Comparison of ENCODE assay signal across 11 cellular contexts in genomic region chr6:52761673-52762491, GRCh38. TPM values are rescaled to one million over a fixed set of nuclear protein-coding genes. Genes with fewer than 3 reads are reported as not detected.
DNase-seq lines count a peak whose midpoint lies in the region; ATAC-seq, FAIRE-seq and TF ChIP-seq lines count a peak whose summit lies in the region.
"Not testable (repeated sequence)": the region's sequence is repeated elsewhere in the genome, so short reads cannot be mapped to it uniquely, and the experiment has no call there.
"Had no signal": no experiment of that assay in that cellular context is flagged by ENCODE, and none has a peak within 500 bp of the region (broad histone marks: within the 10 kb centered on the region; RNA-seq: fewer than 3 reads in every experiment).

No MANE protein-coding gene starts in this region.

- H4K20me1 ChIP-seq in HepG2 (ENCODE audit: insufficient read depth, low read length): not testable (repeated sequence)

- peak overlapping the region; percentile 37 for H3K4me2 ChIP-seq in HepG2 (ENCODE audit: low read depth, low read length)

- H3K4me1 Mint-ChIP-seq in progenitor cell of endocrine pancreas (ENCODE audit: low read depth): peaks cover 23% of the 10 kb centered on the region

- not testable (repeated sequence) for H3K27me3 Mint-ChIP-seq in progenitor cell of endocrine pancreas

- H2AFZ ChIP-seq in HepG2 (ENCODE audit: low read length): not testable (repeated sequence)

- WGBS in body of pancreas, 2 donors: 31% methylated on average over 6 to 7 of the region's 7 CpGs
- 32% methylated on average over 7 of the region's 7 CpGs for WGBS in HepG2 (ENCODE audit: low lambda C conversion rate)

- intact Hi-C loops in body of pancreas (cut with DNase I): not testable (repeated sequence)
- intact Hi-C loops in HepG2 (cut with micrococcal nuclease; ENCODE audit: unreplicated experiment): loop anchor here (5.0 kb wide), 1 partner anchor 35 kb away; no protein-coding TSS in a partner anchor

- H3K4me3 ChIP-seq in body of pancreas: peak overlapping the region in 1 of 2 donors; percentile 27
- not testable (repeated sequence) for H3K4me3 ChIP-seq in HepG2 (replicated peaks in 1 of 3; ENCODE audit: insufficient read depth in 1 of 3, low read depth in 2 of 3, low read length in 3 of 3)

- H3K4me3 Mint-ChIP-seq in progenitor cell of endocrine pancreas (ENCODE audit: low read depth): peak overlapping the region; percentile 46

- TF ChIP-seq EP300 in HepG2 (IDR thresholded peaks at IDR 0.05; ENCODE audit: low read depth in 2 of 2, low read length in 2 of 2): peak in 1 of 2 experiments; percentile 69; a peak in 2 of 4 replicates
- not testable (repeated sequence) for TF ChIP-seq EP300 in HepG2 (CRISPR knock-in tag; IDR thresholded peaks at IDR 0.05; ENCODE audit: borderline replicate concordance)

- not testable (repeated sequence) for H3K27me3 ChIP-seq in body of pancreas; HepG2 (ENCODE audit: control insufficient read depth in 1 of 2, insufficient read depth in 2 of 2, low read length in 2 of 2)

- H3K36me3 Mint-ChIP-seq in progenitor cell of endocrine pancreas (ENCODE audit: insufficient read depth): not testable (repeated sequence)

- BruUV-seq in HepG2 (replicated peaks; lab: Mats Ljungman, UMichigan): not testable (repeated sequence)

- in situ Hi-C loops in HepG2 (cut with HindIII; ENCODE audit: extremely low pct_ligation_motif_present, low pct_unique_long_range_greater_than_20kb): not testable (repeated sequence)

- peak; percentile 53 for TF ChIP-seq RAD21 in HepG2 (CRISPR knock-in tag; IDR thresholded peaks at IDR 0.05)

- H3K4me1 ChIP-seq in body of pancreas: peaks cover 32% of the 10 kb centered on the region
- H3K4me1 ChIP-seq in HepG2 (ENCODE audit: insufficient read depth, low read length): peaks cover 46% of the 10 kb centered on the region

- H3K27ac ChIP-seq in body of pancreas (peak overlapping the region; percentile 32 to 79 (median 76)), HepG2 (ENCODE audit: extremely low read length, insufficient read depth, low read length) (peak overlapping the region; percentile 50)

- H3K9ac ChIP-seq in HepG2 (ENCODE audit: insufficient read depth, low read depth, low read length): not testable (repeated sequence)

- not testable (repeated sequence) for H3K9me3 ChIP-seq in body of pancreas; HepG2 (ENCODE audit: low read length)

- peak; percentile 35 for DNase-seq in DMS153 (lab: John Stamatoyannopoulos, UW)
- peak; percentile 31 for DNase-seq in NCI-H2029 (lab: John Stamatoyannopoulos, UW)
- DNase-seq in NCI-H510A treated with DMSO at 0.1 percent for 48 hours (lab: John Stamatoyannopoulos, UW): peak; percentile 86
- DNase-seq in NCI-H82 treated with DMSO at 0.1 percent for 48 hours (lab: John Stamatoyannopoulos, UW; ENCODE audit: unreplicated experiment): peak; percentile 30
- not testable (repeated sequence) for DNase-seq in body of pancreas; progenitor cell of endocrine pancreas (ENCODE audit: low spot score, unreplicated experiment)
- peak; percentile 82 for DNase-seq in HepG2 (ENCODE audit: low spot score)

- peaks cover 13% of the 10 kb centered on the region for H3K9me3 Mint-ChIP-seq in progenitor cell of endocrine pancreas (ENCODE audit: low read depth)

- ATAC-seq in body of pancreas: not testable (repeated sequence)
- peak; percentile 81 for ATAC-seq in HepG2

- peak in 1 of 3 donors; percentile 55 for TF ChIP-seq POLR2A in body of pancreas (IDR thresholded peaks at IDR 0.05)
- TF ChIP-seq POLR2A in HepG2 (IDR thresholded peaks at IDR 0.05; ENCODE audit: insufficient read depth in 1 of 2, low read depth in 2 of 2, low read length in 2 of 2): not testable (repeated sequence)

- CTCF ChIA-PET in HepG2 (lab: Yijun Ruan, JAX; ENCODE audit: low intra/inter-chr PET ratio, low total read pairs): not testable (repeated sequence)

- H3K27ac Mint-ChIP-seq in progenitor cell of endocrine pancreas: peak overlapping the region; percentile 65

- H3K36me3 ChIP-seq in body of pancreas (replicated peaks in 1 of 2; ENCODE audit: insufficient read depth in 1 of 2, low read depth in 2 of 2); HepG2 (replicated peaks in 1 of 2; ENCODE audit: control insufficient read depth in 1 of 2, insufficient read depth in 2 of 2, low read length in 2 of 2): not testable (repeated sequence)

- not testable (repeated sequence) for H3K79me2 ChIP-seq in HepG2 (ENCODE audit: insufficient read depth, low read length)

- POLR2A ChIA-PET in HepG2 (lab: Yijun Ruan, JAX): not testable (repeated sequence)

- TF ChIP-seq CTCF in body of pancreas (IDR thresholded peaks at IDR 0.05): peak in 2 of 7 experiments; percentile 3 to 10
- TF ChIP-seq CTCF in HepG2 (CRISPR knock-in tag; IDR thresholded peaks at IDR 0.05); progenitor cell of endocrine pancreas (IDR thresholded peaks at IDR 0.05; ENCODE audit: unreplicated experiment): not testable (repeated sequence)

- not testable (repeated sequence) for FAIRE-seq in HepG2 (lab: Jason Lieb, UNC)

TF ChIP-seq in HepG2, 621 proteins besides CTCF, POLR2A, EP300 and RAD21 (continues in another document):
- TF ChIP-seq PITX1 (CRISPR knock-in tag; IDR thresholded peaks at IDR 0.05) (peak; percentile 97), ZNF335 (CRISPR knock-in tag; IDR thresholded peaks at IDR 0.05) (0 out of 2 replicates have a peak, but pooled peaks have one; percentile 35), KAT8 (CRISPR knock-in tag; IDR thresholded peaks at IDR 0.05) (peak; percentile 62; the same call in 1 of the 2 replicates), IKZF5 (CRISPR knock-in tag; IDR thresholded peaks at IDR 0.05) (peak; percentile 27; the same call in 1 of the 2 replicates), MAFK (conservative IDR thresholded peaks at IDR 0.05 in 1 of 2, IDR thresholded peaks at IDR 0.05 in 1 of 2; ENCODE audit: low read length in 2 of 2) (0 out of 4 replicates have a peak, but pooled peaks of 1 of the 2 experiments have one; percentile 0)

RNA-seq across cellular contexts. Expression of gene GSTA2, which starts 1.4 kb away (rescaled TPM):
- total RNA-seq in body of pancreas: 10 to 100 TPM; 73.7 to 76.1 TPM
- total RNA-seq in HepG2 (2016; rRNA removed; fragmentation: Illumina TruSeq; extraction: Trizol): 13.7 and 21.5 TPM in 2 replicates
- total RNA-seq in HepG2 (2016; cell fraction: cytosol; rRNA removed; fragmentation: Illumina TruSeq; extraction: Trizol; ENCODE audit: low read depth): 3.0 and 3.4 TPM in 2 replicates
- total RNA-seq in HepG2 (2016; cell fraction: insoluble cytoplasmic fraction; rRNA removed; fragmentation: Illumina TruSeq; extraction: Trizol): 15.4 and 22.0 TPM in 2 replicates
- 3.4 and 4.3 TPM in 2 replicates for total RNA-seq in HepG2 (2016; cell fraction: membrane; rRNA removed; fragmentation: Illumina TruSeq; extraction: Trizol)
- 6.0 TPM in 2 replicates for total RNA-seq in HepG2 (2016; cell fraction: nucleus; rRNA removed; fragmentation: Illumina TruSeq; extraction: Trizol)
- polyA plus RNA-seq in HepG2 (2011; rRNA removed): 0.75 and 1.1 TPM in 2 replicates
- 0.32 and 0.96 TPM in 2 replicates for polyA plus RNA-seq in HepG2 (2011; cell fraction: cytosol; rRNA removed)
- polyA plus RNA-seq in HepG2 (2011; cell fraction: nucleus; rRNA removed): 0.16 and 0.26 TPM in 2 replicates
- polyA plus RNA-seq in HepG2 (2012): 1.8 and 3.2 TPM in 2 replicates
- 3.8 and 4.2 TPM in 2 replicates for polyA plus RNA-seq in HepG2 (2016; cell fraction: cytosol; fragmentation: Illumina TruSeq; extraction: Trizol; ENCODE audit: low read depth)
- polyA plus RNA-seq in HepG2 (2016; cell fraction: insoluble cytoplasmic fraction; fragmentation: Illumina TruSeq; extraction: Trizol; ENCODE audit: low read depth): 27.0 and 28.3 TPM in 2 replicates
- polyA plus RNA-seq in HepG2 (2016; cell fraction: membrane; fragmentation: Illumina TruSeq; extraction: Trizol; ENCODE audit: low read depth): 3.6 and 4.5 TPM in 2 replicates
- 7.2 and 8.9 TPM in 2 replicates for polyA plus RNA-seq in HepG2 (2016; cell fraction: nucleus; fragmentation: Illumina TruSeq; extraction: Trizol; ENCODE audit: insufficient read depth, low read depth)
- not detected in 2 replicates for polyA minus RNA-seq in HepG2 (2011; rRNA and poly(A)+ RNA removed; ENCODE audit: low replicate concordance)
- polyA minus RNA-seq in HepG2 (2011; cell fraction: cytosol; rRNA and poly(A)+ RNA removed): 0.79 TPM in 1 of 2 replicates, not detected in the other
- not detected in 2 replicates for polyA minus RNA-seq in HepG2 (2011; cell fraction: nucleus; rRNA and poly(A)+ RNA removed)
- total RNA-seq in progenitor cell of endocrine pancreas: 4.6 and 10.7 TPM in 2 replicates
- total RNA-seq: A172; CD4-positive, CD25-positive, alpha-beta regulatory T cell; H1; HT-29 had no signal
- polyA plus RNA-seq: CD4-positive, CD25-positive, alpha-beta regulatory T cell had no signal

RNA-seq across cellular contexts. Expression of gene GSTA1, which starts 41.7 kb away (rescaled TPM):
- total RNA-seq in body of pancreas (10 to 100 TPM; 33.2 to 54.1 TPM), HepG2 (2016; rRNA removed; fragmentation: Illumina TruSeq; extraction: Trizol) (282 and 403 TPM in 2 replicates), progenitor cell of endocrine pancreas (25.8 and 26.8 TPM in 2 replicates)
- 68.1 and 74.6 TPM in 2 replicates for total RNA-seq in HepG2 (2016; cell fraction: cytosol; rRNA removed; fragmentation: Illumina TruSeq; extraction: Trizol; ENCODE audit: low read depth)
- 274 and 437 TPM in 2 replicates for total RNA-seq in HepG2 (2016; cell fraction: insoluble cytoplasmic fraction; rRNA removed; fragmentation: Illumina TruSeq; extraction: Trizol)
- total RNA-seq in HepG2 (2016; cell fraction: membrane; rRNA removed; fragmentation: Illumina TruSeq; extraction: Trizol): 53.4 and 58.4 TPM in 2 replicates
- total RNA-seq in HepG2 (2016; cell fraction: nucleus; rRNA removed; fragmentation: Illumina TruSeq; extraction: Trizol): 81.1 and 92.5 TPM in 2 replicates
- polyA plus RNA-seq in HepG2 (2011; rRNA removed): 6.2 and 10.4 TPM in 2 replicates
- polyA plus RNA-seq in HepG2 (2011; cell fraction: cytosol; rRNA removed): 3.3 and 11.5 TPM in 2 replicates
- polyA plus RNA-seq in HepG2 (2011; cell fraction: nucleus; rRNA removed): 1.1 and 5.1 TPM in 2 replicates
- 23.5 and 25.6 TPM in 2 replicates for polyA plus RNA-seq in HepG2 (2012)
- 65.7 and 72.4 TPM in 2 replicates for polyA plus RNA-seq in HepG2 (2016; cell fraction: cytosol; fragmentation: Illumina TruSeq; extraction: Trizol; ENCODE audit: low read depth)
- polyA plus RNA-seq in HepG2 (2016; cell fraction: insoluble cytoplasmic fraction; fragmentation: Illumina TruSeq; extraction: Trizol; ENCODE audit: low read depth): 405 and 428 TPM in 2 replicates
- 47.2 and 52.6 TPM in 2 replicates for polyA plus RNA-seq in HepG2 (2016; cell fraction: membrane; fragmentation: Illumina TruSeq; extraction: Trizol; ENCODE audit: low read depth)
- polyA plus RNA-seq in HepG2 (2016; cell fraction: nucleus; fragmentation: Illumina TruSeq; extraction: Trizol; ENCODE audit: insufficient read depth, low read depth): 121 and 127 TPM in 2 replicates
- polyA minus RNA-seq in HepG2 (2011; rRNA and poly(A)+ RNA removed; ENCODE audit: low replicate concordance): 1.8 TPM in 1 of 2 replicates, not detected in the other
- polyA minus RNA-seq in HepG2 (2011; cell fraction: cytosol; rRNA and poly(A)+ RNA removed): 1.7 and 7.1 TPM in 2 replicates
- polyA minus RNA-seq in HepG2 (2011; cell fraction: nucleus; rRNA and poly(A)+ RNA removed): 0.77 and 2.4 TPM in 2 replicates
- total RNA-seq: A172; CD4-positive, CD25-positive, alpha-beta regulatory T cell; H1; HT-29 had no signal
- polyA plus RNA-seq: CD4-positive, CD25-positive, alpha-beta regulatory T cell had no signal
